ENCODE assay signal across 1 cellular context in genomic region chr1:44031900-44032817, GRCh38.
TF ChIP-seq lines count a peak whose summit lies in the region.

No MANE protein-coding gene starts in this region.

TF ChIP-seq in K562, 482 proteins besides CTCF, POLR2A, EP300 and RAD21:
- TF ChIP-seq SMAD1 (IDR thresholded peaks at IDR 0.05; ENCODE audit: low read depth, low read length, partially characterized antibody): peak; percentile 16
- 0 out of 2 replicates have a peak, but pooled peaks have one; percentile 12 for TF ChIP-seq DMBX1 (CRISPR knock-in tag; IDR thresholded peaks at IDR 0.05; ENCODE audit: borderline replicate concordance)
- TF ChIP-seq DACH1 (IDR thresholded peaks at IDR 0.05; ENCODE audit: partially characterized antibody): peak; percentile 30
- TF ChIP-seq ARNT (IDR thresholded peaks at IDR 0.05): no peak
- TF ChIP-seq HMGN3 (IDR thresholded peaks at IDR 0.05; ENCODE audit: borderline replicate concordance, extremely low read depth, insufficient read length, low read depth, low read length): no peak
- TF ChIP-seq KAT7 (CRISPR knock-in tag; IDR thresholded peaks at IDR 0.05; ENCODE audit: borderline replicate concordance): 0 out of 2 replicates have a peak, but pooled peaks have one; percentile 53
- TF ChIP-seq CHD4 (IDR thresholded peaks at IDR 0.05; ENCODE audit: insufficient read depth, insufficient replicate concordance, low read depth, low read length, poor library complexity, severe bottlenecking): no peak
- no peak for TF ChIP-seq HDAC2 (IDR thresholded peaks at IDR 0.05)
- no peak for TF ChIP-seq ZNF551 (CRISPR knock-in tag; IDR thresholded peaks at IDR 0.05)
- TF ChIP-seq BHLHE40 (IDR thresholded peaks at IDR 0.05; ENCODE audit: low read length): 0 out of 2 replicates have a peak, but pooled peaks have one; percentile 34
- TF ChIP-seq ARID4B (CRISPR knock-in tag; IDR thresholded peaks at IDR 0.05): 0 out of 2 replicates have a peak, but pooled peaks have one; percentile 3
- 0 out of 2 replicates have a peak, but pooled peaks have one; percentile 20 for TF ChIP-seq ZBTB40 (IDR thresholded peaks at IDR 0.05)
- no peak for TF ChIP-seq ZBTB40 (CRISPR knock-in tag; IDR thresholded peaks at IDR 0.05)
- TF ChIP-seq, protein P1, sequence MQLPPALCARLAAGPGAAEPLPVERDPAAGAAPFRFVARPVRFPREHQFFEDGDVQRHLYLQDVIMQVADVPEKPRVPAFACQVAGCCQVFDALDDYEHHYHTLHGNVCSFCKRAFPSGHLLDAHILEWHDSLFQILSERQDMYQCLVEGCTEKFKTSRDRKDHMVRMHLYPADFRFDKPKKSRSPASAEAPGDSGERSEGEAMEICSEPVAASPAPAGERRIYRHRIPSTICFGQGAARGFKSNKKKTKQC (CRISPR knock-in tag; IDR thresholded peaks at IDR 0.05): 0 out of 2 replicates have a peak, but pooled peaks have one; percentile 26
- 0 out of 2 replicates have a peak, but pooled peaks have one; percentile 27 for TF ChIP-seq ETV5 (CRISPR knock-in tag; IDR thresholded peaks at IDR 0.05; ENCODE audit: low read depth)
- TF ChIP-seq, protein P2, sequence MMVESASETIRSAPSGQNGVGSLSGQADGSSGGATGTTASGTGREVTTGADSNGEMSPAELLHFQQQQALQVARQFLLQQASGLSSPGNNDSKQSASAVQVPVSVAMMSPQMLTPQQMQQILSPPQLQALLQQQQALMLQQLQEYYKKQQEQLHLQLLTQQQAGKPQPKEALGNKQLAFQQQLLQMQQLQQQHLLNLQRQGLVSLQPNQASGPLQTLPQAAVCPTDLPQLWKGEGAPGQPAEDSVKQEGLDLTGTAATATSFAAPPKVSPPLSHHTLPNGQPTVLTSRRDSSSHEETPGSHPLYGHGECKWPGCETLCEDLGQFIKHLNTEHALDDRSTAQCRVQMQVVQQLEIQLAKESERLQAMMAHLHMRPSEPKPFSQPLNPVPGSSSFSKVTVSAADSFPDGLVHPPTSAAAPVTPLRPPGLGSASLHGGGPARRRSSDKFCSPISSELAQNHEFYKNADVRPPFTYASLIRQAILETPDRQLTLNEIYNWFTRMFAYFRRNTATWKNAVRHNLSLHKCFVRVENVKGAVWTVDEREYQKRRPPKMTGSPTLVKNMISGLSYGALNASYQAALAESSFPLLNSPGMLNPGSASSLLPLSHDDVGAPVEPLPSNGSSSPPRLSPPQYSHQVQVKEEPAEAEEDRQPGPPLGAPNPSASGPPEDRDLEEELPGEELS (CRISPR knock-in tag; IDR thresholded peaks at IDR 0.05; ENCODE audit: borderline replicate concordance): 0 out of 2 replicates have a peak, but pooled peaks have one; percentile 51
